1 cellular context compared by ENCODE assay signal in genomic region chr6:163423696-163424095, GRCh38.
TF ChIP-seq lines count a peak whose summit lies in the region.

No MANE protein-coding gene starts in this region.

TF ChIP-seq in IMR-90, 13 proteins besides CTCF, POLR2A, EP300 and RAD21 (continued from another document):
- TF ChIP-seq USF2 (IDR thresholded peaks at IDR 0.05; ENCODE audit: low read depth, low read length), result no peak
- TF ChIP-seq RFX5 (IDR thresholded peaks at IDR 0.05; ENCODE audit: low read depth, low read length), result no peak
- TF ChIP-seq MXI1 (IDR thresholded peaks at IDR 0.05; ENCODE audit: borderline replicate concordance, low read depth, low read length), result no peak
- no peak for TF ChIP-seq CEBPB (IDR thresholded peaks at IDR 0.05; ENCODE audit: low read depth, low read length)
